14 cellular contexts compared by ENCODE assay signal in the genomic region with DNA sequence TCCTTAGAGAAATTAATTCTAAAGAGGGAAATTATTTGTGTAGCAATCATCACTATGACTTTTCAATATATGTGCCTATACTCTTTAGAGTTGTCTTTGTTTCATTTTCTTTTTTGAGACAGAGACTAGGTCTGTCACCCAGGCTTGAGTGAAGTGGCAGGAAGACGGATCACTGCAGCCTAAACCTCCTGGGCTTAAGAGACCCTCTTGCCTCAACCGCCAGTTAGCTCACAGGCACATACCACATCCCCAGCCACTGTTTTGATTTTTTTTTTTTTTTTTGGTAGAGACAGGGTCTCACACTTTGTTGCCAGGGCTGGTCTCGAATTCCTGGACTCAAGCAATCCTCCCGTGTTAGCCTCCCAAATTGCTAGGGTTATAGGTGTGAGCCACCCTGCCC. TPM values are rescaled to one million over a fixed set of nuclear protein-coding genes. Genes with fewer than 3 reads are reported as not detected.
A peak's percentile ranks its signal among the peaks of the same experiment; 100 is the strongest.
DNase-seq lines count a peak whose midpoint lies in the region; ATAC-seq and TF ChIP-seq lines count a peak whose summit lies in the region.
"Had no signal": no experiment of that assay in that cellular context is flagged by ENCODE, and none has a peak within 500 bp of the region (broad histone marks: within the 10 kb centered on the region; RNA-seq: fewer than 3 reads in every experiment).

No MANE protein-coding gene starts in this region.

- no peaks in the 10 kb centered on the region for H3K27me3 ChIP-seq in CD4-positive, alpha-beta T cell (ENCODE audit: control insufficient read depth, insufficient read depth, low read length)
- H3K27me3 ChIP-seq in PC-9 (ENCODE audit: insufficient read depth, low read depth) = no peaks in the 10 kb centered on the region
- H3K27me3 ChIP-seq: neural progenitor cell had no signal

- H3F3A ChIP-seq in PC-9 (ENCODE audit: insufficient read depth, low read depth) = peaks cover 56% of the 10 kb centered on the region

- BruUV-seq in PC-9 (replicated peaks; lab: Mats Ljungman, UMichigan) = no TSS peak

- no peak for TF ChIP-seq POLR2A in erythroblast (IDR thresholded peaks at IDR 0.05; ENCODE audit: low read length)

- H4K20me1 ChIP-seq in PC-9 (ENCODE audit: insufficient read depth) = peaks cover 95% of the 10 kb centered on the region

- H3K79me2 ChIP-seq in PC-9 (ENCODE audit: low read depth) = peaks cover 100% of the 10 kb centered on the region

- no peaks in the 10 kb centered on the region for H3K9me3 ChIP-seq in CD4-positive, alpha-beta T cell (ENCODE audit: control insufficient read depth, low read length)
- 0 out of 2 replicates have a peak, but pooled peaks cover 3% of the 10 kb centered on the region for H3K9me3 ChIP-seq in PC-9 (ENCODE audit: insufficient read depth, low read depth)

- H3K27me3 Mint-ChIP-seq in CD4-positive, alpha-beta T cell = no peaks in the 10 kb centered on the region
- H3K27me3 Mint-ChIP-seq in immature natural killer cell (ENCODE audit: low read depth in 3 of 3) = peaks cover 0 to 12% (median 2%) of the 10 kb centered on the region in 3 donors

- peaks cover 47% of the 10 kb centered on the region for H3K36me3 Mint-ChIP-seq in CD4-positive, alpha-beta T cell (ENCODE audit: low read depth)
- peaks cover 0 to 12% (median 5%) of the 10 kb centered on the region in 3 donors for H3K36me3 Mint-ChIP-seq in immature natural killer cell

- TF ChIP-seq CTCF in CD4-positive, alpha-beta T cell (IDR thresholded peaks at IDR 0.05) = no peak
- no peak for TF ChIP-seq CTCF in PC-9 (conservative IDR thresholded peaks at IDR 0.05)
- TF ChIP-seq CTCF in coronary artery (IDR thresholded peaks at IDR 0.05) = no peak

- H3K4me3 ChIP-seq in PC-9 (no peak overlapping the region), coronary artery (no peak overlapping the region)
- H3K4me3 ChIP-seq: neural progenitor cell had no signal

- peak; percentile 87 for ATAC-seq in CD4-positive, alpha-beta T cell (ENCODE audit: poor library complexity)
- ATAC-seq in GM18907 (IDR thresholded peaks at IDR 0.05; ENCODE audit: unreplicated experiment) (peak; percentile 71), HG03520 (IDR thresholded peaks at IDR 0.05; ENCODE audit: unreplicated experiment) (no peak)

- peaks cover 99% of the 10 kb centered on the region for H3K4me1 Mint-ChIP-seq in CD4-positive, alpha-beta T cell (ENCODE audit: low read depth)
- peaks cover 91 to 100% of the 10 kb centered on the region in 2 donors for H3K4me1 Mint-ChIP-seq in immature natural killer cell

- H3K9me3 Mint-ChIP-seq in CD4-positive, alpha-beta T cell = peaks cover 2% of the 10 kb centered on the region
- no peaks in the 10 kb centered on the region for H3K9me3 Mint-ChIP-seq in immature natural killer cell

- H3K4me3 Mint-ChIP-seq in CD4-positive, alpha-beta T cell = peak overlapping the region; percentile 82
- peak overlapping the region; percentile 63 to 90 (median 73) for H3K4me3 Mint-ChIP-seq in immature natural killer cell
- H3K4me3 Mint-ChIP-seq: neural progenitor cell had no signal

- no peak overlapping the region for H3K27ac ChIP-seq in CD4-positive, alpha-beta T cell (ENCODE audit: low read depth, low read length)
- H3K27ac ChIP-seq in PC-9 (0 out of 2 replicates have a peak overlapping the region, but pooled peaks have one; percentile 1), coronary artery (no peak overlapping the region)
- H3K27ac ChIP-seq: neural progenitor cell had no signal

- CTCF ChIA-PET in CD4-positive, alpha-beta T cell (lab: Charles Lee) = interaction anchor here (0.8 kb wide), 1 partner anchor 10 kb away, joined by 3 read pairs; no protein-coding TSS in a partner anchor
- CTCF ChIA-PET in PC-9 (lab: Charles Lee) = interaction anchor here (0.7 kb wide), 1 partner anchor 37 kb away, joined by 3 read pairs; no protein-coding TSS in a partner anchor

- DNase-seq in CD4-positive, alpha-beta T cell = peak in 1 of 10 experiments; percentile 9
- no peak for DNase-seq in PC-9
- peak; percentile 68 to 71 (median 68) for DNase-seq in immature natural killer cell
- DNase-seq in coronary artery (ENCODE audit: low spot score) = no peak
- DNase-seq in NCI-H2227 (lab: John Stamatoyannopoulos, UW; ENCODE audit: unreplicated experiment) = no peak
- DNase-seq in erythroblast (lab: John Stamatoyannopoulos, UW) = no peak
- DNase-seq: COR-L47; Karpas-422; NCI-H226; Right ventricle myocardium superior; stimulated activated CD4-positive, alpha-beta T cell treated with anti-CD3 and anti-CD28 coated beads, Interleukin-12 subunit alpha, Interleukin-12 subunit beta, amount 100 ng/mL, for 4 hours had no signal

- H3K4me2 ChIP-seq in PC-9 = no peak overlapping the region
- H3K4me2 ChIP-seq: neural progenitor cell had no signal

- peaks cover 32% of the 10 kb centered on the region; the same call in 1 of the 2 replicates for H3K36me3 ChIP-seq in PC-9 (ENCODE audit: low read depth)

- peaks cover 27% of the 10 kb centered on the region for H3K4me1 ChIP-seq in PC-9 (replicated peaks; ENCODE audit: insufficient read depth)
- H3K4me1 ChIP-seq: neural progenitor cell had no signal

- intact Hi-C loops in CD4-positive, alpha-beta T cell (cut with DNase I, micrococcal nuclease) = no loop called here
- intact Hi-C loops in PC-9 (cut with micrococcal nuclease; ENCODE audit: unreplicated experiment) = no loop called here

- no peaks in the 10 kb centered on the region for H3K9me2 ChIP-seq in PC-9 (ENCODE audit: insufficient read depth)

- H2AFZ ChIP-seq in PC-9 = no peak overlapping the region
- H2AFZ ChIP-seq: neural progenitor cell had no signal

- H3K27ac Mint-ChIP-seq in CD4-positive, alpha-beta T cell = peak overlapping the region; percentile 79
- H3K27ac Mint-ChIP-seq in immature natural killer cell = peak overlapping the region; percentile 89 to 94 (median 92)
- H3K27ac Mint-ChIP-seq: neural progenitor cell had no signal

- POLR2A ChIA-PET in CD4-positive, alpha-beta T cell (lab: Charles Lee) = interaction anchor here (0.8 to 3.9 kb wide), 4 partner anchors 10 to 19 kb away, joined by 3 to 34 read pairs (median 10); a partner anchor contains a TSS
- POLR2A ChIA-PET in PC-9 (lab: Charles Lee; ENCODE audit: unreplicated experiment) = no interaction called here

RNA-seq across cellular contexts. Expression of a gene that starts 12.4 kb away (rescaled TPM):
- 100 to 1,000 TPM in 1 of 2 experiments, 10 to 100 TPM in 1; 95.8 to 101 TPM for total RNA-seq in CD4-positive, alpha-beta T cell
- 353 and 373 TPM in 2 replicates for total RNA-seq in PC-9 (2021)
- 100 to 1,000 TPM; 406 to 761 (median 479) TPM for polyA plus RNA-seq in immature natural killer cell

Comparison
In these comparisons a context has a peak if more than half of its experiments do, and no peak if none do; other contexts are left out.
1. DNase-seq: peak in immature natural killer cell (3 of 3); none in PC-9 (0 of 2), coronary artery (single experiment), NCI-H2227 (single experiment) and erythroblast (0 of 2).